Comparison of ENCODE assay signal across 9 cellular contexts in genomic region chr4:102824398-102824797, GRCh38.
A peak's percentile ranks its signal among the peaks of the same experiment; 100 is the strongest.
DNase-seq lines count a peak whose midpoint lies in the region; ATAC-seq lines count a peak whose summit lies in the region.
"Had no signal": no experiment of that assay in that cellular context is flagged by ENCODE, and none has a peak within 500 bp of the region (broad histone marks: within the 10 kb centered on the region; RNA-seq: fewer than 3 reads in every experiment).

No MANE protein-coding gene starts in this region.

- peak; percentile 15 to 67 (median 57) for DNase-seq in NCI-H1417 (lab: John Stamatoyannopoulos, UW)
- DNase-seq in NCI-H1417 treated with DMSO at 0.1 percent for 48 hours (lab: John Stamatoyannopoulos, UW), result no peak
- DNase-seq in SK-N-MC (ENCODE audit: low read depth, low spot score), result no peak
- DNase-seq in NAMALWA (ENCODE audit: low spot score), result no peak
- DNase-seq: dermis blood vessel endothelial cell had no signal

- H3K36me3 ChIP-seq in SK-N-MC (ENCODE audit: insufficient read depth, low read length), result peaks cover 72% of the 10 kb centered on the region
- H3K36me3 ChIP-seq in stomach smooth muscle (ENCODE audit: control insufficient read depth in 2 of 2, insufficient read depth in 2 of 2, low read length in 2 of 2), result peaks cover 0 to 3% of the 10 kb centered on the region in 2 donors

- H3K9ac ChIP-seq in SK-N-MC (ENCODE audit: insufficient read length), result peak overlapping the region; percentile 99
- H3K9ac ChIP-seq in stomach smooth muscle (ENCODE audit: low read length in 2 of 2), result peak overlapping the region in 1 of 2 donors; percentile 96

- H3K4me3 ChIP-seq in SK-N-MC, result peak overlapping the region; percentile 84
- H3K4me3 ChIP-seq in iPS-18c (ENCODE audit: insufficient read depth, low read depth, low read length), result peak overlapping the region; percentile 65
- peak overlapping the region; percentile 89 to 100 for H3K4me3 ChIP-seq in stomach smooth muscle (ENCODE audit: low read length in 2 of 2)

- H3K9me3 ChIP-seq in SK-N-MC (ENCODE audit: low read depth, low read length), result no peaks in the 10 kb centered on the region; the same call in none of the 2 replicates
- H3K9me3 ChIP-seq in iPS-18c (ENCODE audit: control insufficient read depth, insufficient read depth, low read length), result no peaks in the 10 kb centered on the region
- H3K9me3 ChIP-seq in stomach smooth muscle (ENCODE audit: control insufficient read depth in 2 of 2, low read length in 2 of 2), result no peaks in the 10 kb centered on the region

- ATAC-seq in HG02571 (IDR thresholded peaks at IDR 0.05; ENCODE audit: unreplicated experiment), result no peak
- no peak for ATAC-seq in HG03097 (IDR thresholded peaks at IDR 0.05; ENCODE audit: low FRiP score, unreplicated experiment)

- H3K4me1 ChIP-seq in stomach smooth muscle (ENCODE audit: control insufficient read depth, insufficient read depth, low read length), result peaks cover 17% of the 10 kb centered on the region

- H3K27me3 ChIP-seq in stomach smooth muscle (ENCODE audit: control insufficient read depth in 1 of 2, insufficient read depth in 2 of 2, low read length in 2 of 2), result no peaks in the 10 kb centered on the region

- H3K27ac ChIP-seq in SK-N-MC (0 out of 2 replicates have a peak overlapping the region, but pooled peaks have one; percentile 98), stomach smooth muscle (ENCODE audit: low read length) (no peak overlapping the region)

Comparison
In these comparisons a context has a peak if more than half of its experiments do, and no peak if none do; other contexts are left out.
1. DNase-seq: peak in NCI-H1417 (3 of 3); none in NCI-H1417 treated with DMSO at 0.1 percent for 48 hours (single experiment), SK-N-MC (single experiment) and NAMALWA (single experiment).
2. Peak in every context shown above with its lines, with median percentiles within 50 percentile points of each other: H3K4me3 ChIP-seq.